ENCODE assay signal across 2 cellular contexts in genomic region chr16:70331588-70332358, GRCh38.
TF ChIP-seq lines count a peak whose summit lies in the region.

No MANE protein-coding gene starts in this region.

TF ChIP-seq in HCT116, 20 proteins besides CTCF, POLR2A, EP300 and RAD21:
- TF ChIP-seq ELF1 (IDR thresholded peaks at IDR 0.05; ENCODE audit: borderline replicate concordance, low read depth), result no peak
- TF ChIP-seq EZH2phosphoT487 (IDR thresholded peaks at IDR 0.05; ENCODE audit: borderline replicate concordance), result no peak
- no peak for TF ChIP-seq SIN3A (IDR thresholded peaks at IDR 0.05; ENCODE audit: low read depth)
- TF ChIP-seq ATF3 (IDR thresholded peaks at IDR 0.05), result no peak
- TF ChIP-seq POLR2AphosphoS5 (IDR thresholded peaks at IDR 0.05; ENCODE audit: low read depth, low read length), result no peak
- TF ChIP-seq EZH2 (IDR thresholded peaks at IDR 0.05), result no peak
- TF ChIP-seq JUND (IDR thresholded peaks at IDR 0.05), result no peak
- no peak for TF ChIP-seq CBX3 (IDR thresholded peaks at IDR 0.05; ENCODE audit: low read depth)
- TF ChIP-seq MAX (IDR thresholded peaks at IDR 0.05), result no peak
- no peak for TF ChIP-seq SRF (IDR thresholded peaks at IDR 0.05; ENCODE audit: low read depth)
- TF ChIP-seq FOSL1 (IDR thresholded peaks at IDR 0.05; ENCODE audit: low read depth), result no peak
- TF ChIP-seq YY1 (IDR thresholded peaks at IDR 0.05; ENCODE audit: extremely low read depth, insufficient replicate concordance, low read depth, low read length), result no peak
- TF ChIP-seq ZBTB33 (IDR thresholded peaks at IDR 0.05; ENCODE audit: extremely low read depth, insufficient replicate concordance, low read length), result no peak
- TF ChIP-seq REST (IDR thresholded peaks at IDR 0.05; ENCODE audit: low read depth), result no peak
- TF ChIP-seq SP1 (IDR thresholded peaks at IDR 0.05; ENCODE audit: low read depth), result no peak

TF ChIP-seq in K562, 482 proteins besides CTCF, POLR2A, EP300 and RAD21:
- TF ChIP-seq RERE (CRISPR knock-in tag; IDR thresholded peaks at IDR 0.05; ENCODE audit: borderline replicate concordance) (no peak), SMC3 (conservative IDR thresholded peaks at IDR 0.05; ENCODE audit: insufficient read depth, low read depth, low read length) (0 out of 2 replicates have a peak, but pooled peaks have one; percentile 29), KDM1A (IDR thresholded peaks at IDR 0.05) (peak; percentile 57 to 65), PHF20 (IDR thresholded peaks at IDR 0.05; ENCODE audit: partially characterized antibody) (no peak), THAP7 (CRISPR knock-in tag; IDR thresholded peaks at IDR 0.05) (no peak), RBM15 (IDR thresholded peaks at IDR 0.05; ENCODE audit: insufficient read depth, low read length) (no peak), CTBP1 (IDR thresholded peaks at IDR 0.05; ENCODE audit: borderline replicate concordance) (0 out of 2 replicates have a peak, but pooled peaks have one; percentile 22), C11orf30 (IDR thresholded peaks at IDR 0.05; ENCODE audit: low read depth) (no peak), ZBTB17 (CRISPR knock-in tag; IDR thresholded peaks at IDR 0.05) (no peak), PURB (CRISPR knock-in tag; IDR thresholded peaks at IDR 0.05; ENCODE audit: low read depth) (no peak), ARID1B (IDR thresholded peaks at IDR 0.05) (no peak), NCOA6 (IDR thresholded peaks at IDR 0.05) (no peak), XRCC3 (IDR thresholded peaks at IDR 0.05) (no peak), ZNF445 (CRISPR knock-in tag; IDR thresholded peaks at IDR 0.05; ENCODE audit: low read depth) (no peak), HDAC2 (IDR thresholded peaks at IDR 0.05) (0 out of 2 replicates have a peak, but pooled peaks have one; percentile 24), NR1H2 (CRISPR knock-in tag; IDR thresholded peaks at IDR 0.05) (no peak), ZNF395 (CRISPR knock-in tag; IDR thresholded peaks at IDR 0.05) (no peak), NR2C2 (CRISPR knock-in tag; IDR thresholded peaks at IDR 0.05) (no peak), NR2C2 (tag; IDR thresholded peaks at IDR 0.05) (no peak), KAT8 (IDR thresholded peaks at IDR 0.05; ENCODE audit: low read depth) (no peak), POLR3G (IDR thresholded peaks at IDR 0.05; ENCODE audit: extremely low read depth, insufficient read length, insufficient replicate concordance) (no peak), DEAF1 (CRISPR knock-in tag; IDR thresholded peaks at IDR 0.05) (0 out of 2 replicates have a peak, but pooled peaks have one; percentile 40), SIX5 (IDR thresholded peaks at IDR 0.05; ENCODE audit: borderline replicate concordance in 1 of 2, insufficient read depth in 1 of 2, low read depth in 1 of 2, low read length in 2 of 2) (no peak), CHD4 (IDR thresholded peaks at IDR 0.05; ENCODE audit: insufficient read depth, insufficient replicate concordance, low read depth, low read length, poor library complexity, severe bottlenecking) (no peak), RCOR1 (IDR thresholded peaks at IDR 0.05; ENCODE audit: borderline replicate concordance in 1 of 2, low read depth in 2 of 2, low read length in 2 of 2) (peak in 1 of 2 experiments; percentile 54; a peak in 1 of 4 replicates), SMAD4 (CRISPR knock-in tag; conservative IDR thresholded peaks at IDR 0.05) (no peak), NCOA4 (IDR thresholded peaks at IDR 0.05; ENCODE audit: partially characterized antibody) (no peak)
